ENCODE assay signal across 8 cellular contexts in the genomic region with DNA sequence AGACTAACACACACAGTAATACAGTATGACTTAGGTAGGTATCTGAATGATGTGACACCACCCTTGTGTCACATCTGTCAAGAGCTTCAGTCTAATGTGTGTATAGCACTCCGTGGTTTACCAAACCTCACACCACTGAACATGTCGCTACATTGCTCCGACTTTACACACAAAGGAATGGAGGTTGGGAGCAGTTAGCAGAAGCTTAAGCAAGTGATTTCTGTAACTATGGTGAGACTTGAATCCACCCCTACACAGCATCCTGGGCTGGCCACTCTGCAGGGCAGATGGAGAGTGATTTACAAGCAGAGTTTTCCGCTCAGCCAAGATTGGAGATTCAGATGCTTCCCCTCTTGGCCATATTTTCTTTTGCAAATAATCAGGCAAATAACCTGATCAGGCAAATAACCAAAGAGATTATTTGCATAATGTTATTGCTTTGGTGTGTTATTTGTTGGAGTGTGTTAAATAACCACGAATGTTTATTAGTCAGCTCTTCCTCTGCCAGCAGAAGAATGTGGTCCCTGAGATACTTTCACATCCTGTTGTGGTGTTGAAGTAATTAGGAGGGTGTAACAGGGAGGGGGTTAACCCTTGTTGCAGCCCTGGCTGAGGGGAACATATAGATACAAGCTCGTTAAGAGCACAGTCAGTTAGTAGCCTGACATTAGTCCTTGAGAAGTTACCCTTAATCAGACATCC.
A peak's percentile ranks its signal among the peaks of the same experiment; 100 is the strongest.
DNase-seq lines count a peak whose midpoint lies in the region; ATAC-seq and TF ChIP-seq lines count a peak whose summit lies in the region.

No MANE protein-coding gene starts in this region.

- H3K4me3 Mint-ChIP-seq in activated T-helper 1 cell treated with anti-CD3 and anti-CD28 coated beads, Interleukin-12 subunit alpha, Interleukin-12 subunit beta, Interleukin-2, Interleukin-4 antibody, amounts not matched to agents 30 ng/mL and 10 ng/mL and 1 ng/mL, durations not matched to agents 14 hours and 24 hours and 36 hours, result peak overlapping the region; percentile 68

- peak; percentile 51 for DNase-seq in GM12864 (ENCODE audit: low read depth)
- peak; percentile 41 for DNase-seq in activated T-helper 1 cell treated with anti-CD3 and anti-CD28 coated beads, Interleukin-12 subunit alpha, Interleukin-12 subunit beta, Interleukin-2, Interleukin-4 antibody, amounts not matched to agents 30 ng/mL and 10 ng/mL and 1 ng/mL, durations not matched to agents 14 hours and 24 hours and 36 hours (ENCODE audit: low spot score)
- DNase-seq in stimulated activated naive CD4-positive, alpha-beta T cell treated with Interleukin-2 at 50 U/mL for 16 hours (lab: John Stamatoyannopoulos, UW), result peak; percentile 1
- DNase-seq in kidney glomerular epithelial cell (lab: John Stamatoyannopoulos, UW), result no peak
- DNase-seq in NCI-H748 (lab: John Stamatoyannopoulos, UW; ENCODE audit: unreplicated experiment), result no peak
- DNase-seq in NCI-H2107 treated with DMSO at 0.1 percent for 48 hours (lab: John Stamatoyannopoulos, UW; ENCODE audit: unreplicated experiment), result no peak

- ATAC-seq in GM19467 (IDR thresholded peaks at IDR 0.05; ENCODE audit: unreplicated experiment) (peak; percentile 91), HG03460 (IDR thresholded peaks at IDR 0.05; ENCODE audit: unreplicated experiment) (peak; percentile 95)

- peaks cover 3% of the 10 kb centered on the region for H3K27me3 Mint-ChIP-seq in activated T-helper 1 cell treated with anti-CD3 and anti-CD28 coated beads, Interleukin-12 subunit alpha, Interleukin-12 subunit beta, Interleukin-2, Interleukin-4 antibody, amounts not matched to agents 30 ng/mL and 10 ng/mL and 1 ng/mL, durations not matched to agents 14 hours and 24 hours and 36 hours (ENCODE audit: insufficient read depth)

- no peak for TF ChIP-seq CTCF in GM12864 (IDR thresholded peaks at IDR 0.05; ENCODE audit: low read depth, low read length, missing control alignments)

- no peak overlapping the region for H3K4me3 ChIP-seq in GM12864 (ENCODE audit: low read depth, low read length)

- peaks cover 15% of the 10 kb centered on the region for H3K9me3 Mint-ChIP-seq in activated T-helper 1 cell treated with anti-CD3 and anti-CD28 coated beads, Interleukin-12 subunit alpha, Interleukin-12 subunit beta, Interleukin-2, Interleukin-4 antibody, amounts not matched to agents 30 ng/mL and 10 ng/mL and 1 ng/mL, durations not matched to agents 14 hours and 24 hours and 36 hours

- H3K27ac Mint-ChIP-seq in activated T-helper 1 cell treated with anti-CD3 and anti-CD28 coated beads, Interleukin-12 subunit alpha, Interleukin-12 subunit beta, Interleukin-2, Interleukin-4 antibody, amounts not matched to agents 30 ng/mL and 10 ng/mL and 1 ng/mL, durations not matched to agents 14 hours and 24 hours and 36 hours, result peak overlapping the region; percentile 92

- intact Hi-C loops in activated T-helper 1 cell treated with anti-CD3 and anti-CD28 coated beads, Interleukin-12 subunit alpha, Interleukin-12 subunit beta, Interleukin-2, Interleukin-4 antibody, amounts not matched to agents 30 ng/mL and 10 ng/mL and 1 ng/mL, durations not matched to agents 14 hours and 24 hours and 36 hours (cut with micrococcal nuclease), result loop anchor here (1.0 to 5.0 kb wide), 8 partner anchors 36 to 417 kb away; a partner anchor contains a TSS

- H3K36me3 Mint-ChIP-seq in activated T-helper 1 cell treated with anti-CD3 and anti-CD28 coated beads, Interleukin-12 subunit alpha, Interleukin-12 subunit beta, Interleukin-2, Interleukin-4 antibody, amounts not matched to agents 30 ng/mL and 10 ng/mL and 1 ng/mL, durations not matched to agents 14 hours and 24 hours and 36 hours (ENCODE audit: low read depth), result peaks cover 12% of the 10 kb centered on the region

- peaks cover 27% of the 10 kb centered on the region for H3K4me1 Mint-ChIP-seq in activated T-helper 1 cell treated with anti-CD3 and anti-CD28 coated beads, Interleukin-12 subunit alpha, Interleukin-12 subunit beta, Interleukin-2, Interleukin-4 antibody, amounts not matched to agents 30 ng/mL and 10 ng/mL and 1 ng/mL, durations not matched to agents 14 hours and 24 hours and 36 hours (ENCODE audit: low read depth)

Comparison
In these comparisons a context has a peak if more than half of its experiments do, and no peak if none do; other contexts are left out.
1. DNase-seq: peak in GM12864 (single experiment), activated T-helper 1 cell treated with anti-CD3 and anti-CD28 coated beads, Interleukin-12 subunit alpha, Interleukin-12 subunit beta, Interleukin-2, Interleukin-4 antibody, amounts not matched to agents 30 ng/mL and 10 ng/mL and 1 ng/mL, durations not matched to agents 14 hours and 24 hours and 36 hours (single experiment) and stimulated activated naive CD4-positive, alpha-beta T cell treated with Interleukin-2 at 50 U/mL for 16 hours (single experiment); none in kidney glomerular epithelial cell (single experiment), NCI-H748 (single experiment) and NCI-H2107 treated with DMSO at 0.1 percent for 48 hours (single experiment).